Comparison of ENCODE assay signal across 8 cellular contexts in the genomic region with DNA sequence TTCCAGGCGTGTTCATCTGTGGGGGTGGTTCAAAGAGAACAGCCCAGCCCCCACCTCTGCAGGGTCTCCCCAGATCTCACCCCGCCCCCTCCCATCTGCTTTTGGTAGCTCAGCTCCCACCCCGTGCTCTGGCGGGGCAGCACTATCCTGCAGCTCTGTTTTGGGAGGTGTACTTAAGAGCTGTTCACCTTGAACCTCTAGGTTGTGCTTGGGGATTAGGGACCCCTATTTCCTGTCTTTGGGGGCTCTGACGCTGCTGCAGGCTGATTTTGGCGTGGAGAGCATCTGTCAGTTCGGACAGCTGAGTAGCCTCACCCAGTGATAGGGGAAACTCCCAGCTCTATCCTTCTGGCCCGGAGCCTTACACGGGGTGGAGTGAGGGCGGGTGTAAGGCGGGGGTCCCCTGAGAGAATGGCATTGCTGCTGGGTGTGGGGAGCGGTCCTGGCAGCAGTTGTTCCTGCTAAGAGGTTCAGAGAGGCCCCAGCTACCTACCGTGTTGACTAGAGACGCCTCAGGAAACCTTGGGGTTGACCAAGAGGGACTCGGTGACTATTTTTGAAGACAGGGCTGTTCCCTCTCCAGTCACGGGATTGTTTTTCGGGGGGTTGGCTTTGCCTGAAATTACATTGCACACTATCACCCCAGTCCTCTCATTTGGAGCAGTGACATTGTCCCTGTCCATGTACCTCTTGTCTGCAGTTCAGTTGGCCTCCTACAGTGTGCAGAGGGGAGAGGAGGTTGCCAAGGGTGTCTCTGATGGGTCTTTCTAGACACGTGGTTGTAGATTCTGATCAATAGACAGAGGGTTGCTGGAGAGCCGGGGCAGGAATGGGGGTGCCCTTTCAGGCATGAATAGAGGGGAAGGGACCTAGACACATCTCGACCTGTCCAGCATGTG. TPM values are rescaled to one million over a fixed set of nuclear protein-coding genes. Genes with fewer than 3 reads are reported as not detected.
DNase-seq lines count a peak whose midpoint lies in the region; ATAC-seq and TF ChIP-seq lines count a peak whose summit lies in the region.

No MANE protein-coding gene starts in this region.

- no peak for TF ChIP-seq CTCF in body of pancreas (IDR thresholded peaks at IDR 0.05)
- TF ChIP-seq CTCF in left lung (IDR thresholded peaks at IDR 0.05) = no peak

- peaks cover 17% of the 10 kb centered on the region for H3K4me1 ChIP-seq in CD8-positive, alpha-beta memory T cell (ENCODE audit: insufficient read depth, low read length)
- H3K4me1 ChIP-seq in body of pancreas (peaks cover 43% of the 10 kb centered on the region), left lung (peaks cover 8 to 29% of the 10 kb centered on the region in 2 donors), thymus (ENCODE audit: control insufficient read depth, insufficient read depth, low read length) (peaks cover 12% of the 10 kb centered on the region)

- POLR2A ChIA-PET in CD8-positive, alpha-beta memory T cell (lab: Charles Lee) = interaction anchor here (1.3 to 2.5 kb wide), 5 partner anchors 27 to 98 kb away, joined by 4 to 13 read pairs (median 8); a partner anchor contains a TSS

- H3K27me3 Mint-ChIP-seq in CD8-positive, alpha-beta memory T cell = peaks cover 0 to 2% of the 10 kb centered on the region in 2 donors

- peak overlapping the region; percentile 79 to 99 (median 95) for H3K4me3 Mint-ChIP-seq in CD8-positive, alpha-beta memory T cell

- no peaks in the 10 kb centered on the region for H3K36me3 ChIP-seq in CD8-positive, alpha-beta memory T cell (ENCODE audit: insufficient read depth, low read length)
- H3K36me3 ChIP-seq in KOPT-K1 (ENCODE audit: insufficient read depth, low read length) = peaks cover 23% of the 10 kb centered on the region; the same call in 1 of the 2 replicates
- H3K36me3 ChIP-seq in body of pancreas (replicated peaks in 1 of 2; ENCODE audit: insufficient read depth in 1 of 2, low read depth in 2 of 2) = no peaks in the 10 kb centered on the region
- no peaks in the 10 kb centered on the region for H3K36me3 ChIP-seq in left lung
- no peaks in the 10 kb centered on the region for H3K36me3 ChIP-seq in thymus (ENCODE audit: control insufficient read depth, insufficient read depth)

- CTCF ChIA-PET in CD8-positive, alpha-beta memory T cell (lab: Charles Lee) = interaction anchor here (0.9 to 2.9 kb wide), 7 partner anchors 12 to 175 kb away, joined by 3 to 42 read pairs (median 6); a partner anchor contains a TSS

- no peaks in the 10 kb centered on the region for H3K9me3 Mint-ChIP-seq in CD8-positive, alpha-beta memory T cell

- H3K27ac ChIP-seq in CD8-positive, alpha-beta memory T cell (ENCODE audit: low read depth, low read length) = no peak overlapping the region
- H3K27ac ChIP-seq in KOPT-K1 (ENCODE audit: low read depth, low read length, poor library complexity, severe bottlenecking) (peak overlapping the region; percentile 78), body of pancreas (peak overlapping the region in 3 of 4 donors; percentile 43 to 94 (median 93)), left lung (no peak overlapping the region), thymus (ENCODE audit: low read depth) (peak overlapping the region; percentile 70)

- H3K27me3 ChIP-seq in CD8-positive, alpha-beta memory T cell (ENCODE audit: insufficient read depth, low read length, poor library complexity, severe bottlenecking) = no peaks in the 10 kb centered on the region
- H3K27me3 ChIP-seq in body of pancreas = no peaks in the 10 kb centered on the region
- no peaks in the 10 kb centered on the region for H3K27me3 ChIP-seq in left lung
- no peaks in the 10 kb centered on the region for H3K27me3 ChIP-seq in thymus (ENCODE audit: control insufficient read depth, insufficient read depth)

- WGBS in body of pancreas, 2 donors = 19 to 33% methylated on average over 8 to 20 of the region's 20 CpGs
- 48% methylated on average over 20 of the region's 20 CpGs for WGBS in thymus

- TF ChIP-seq POLR2A in body of pancreas (IDR thresholded peaks at IDR 0.05) = no peak

- intact Hi-C loops in body of pancreas (cut with DNase I) = no loop called here
- intact Hi-C loops in left lung (cut with DNase I) = no loop called here

- H3K4me3 ChIP-seq in CD8-positive, alpha-beta memory T cell (ENCODE audit: low read length) = peak overlapping the region; percentile 68
- H3K4me3 ChIP-seq in body of pancreas (peak overlapping the region; percentile 44 to 51), left lung (peak overlapping the region; percentile 88 to 89), thymus (ENCODE audit: low read length) (peak overlapping the region; percentile 80)

- H3K36me3 Mint-ChIP-seq in CD8-positive, alpha-beta memory T cell = peaks cover 0 to 12% (median 0%) of the 10 kb centered on the region in 3 donors

- H3K4me1 Mint-ChIP-seq in CD8-positive, alpha-beta memory T cell = peaks cover 14 to 26% (median 18%) of the 10 kb centered on the region in 3 donors

- peak overlapping the region in 7 of 8 donors; percentile 34 to 85 (median 63) for H3K27ac Mint-ChIP-seq in CD8-positive, alpha-beta memory T cell

- ATAC-seq in body of pancreas (no peak), left lung (peak; percentile 7)

- no peaks in the 10 kb centered on the region for H3K9me3 ChIP-seq in CD8-positive, alpha-beta memory T cell (ENCODE audit: low read length)
- H3K9me3 ChIP-seq in KOPT-K1 (ENCODE audit: insufficient read depth, low read length, poor library complexity, severe bottlenecking) (no peaks in the 10 kb centered on the region), body of pancreas (no peaks in the 10 kb centered on the region), left lung (no peaks in the 10 kb centered on the region), thymus (ENCODE audit: control insufficient read depth) (no peaks in the 10 kb centered on the region)

- DNase-seq in CD8-positive, alpha-beta memory T cell = peak in 1 of 5 donors; percentile 7
- peak; percentile 5 to 17 (median 16) for DNase-seq in body of pancreas
- DNase-seq in left lung = peak in 1 of 2 donors; percentile 35
- DNase-seq in LoVo (ENCODE audit: low spot score) = no peak
- no peak for DNase-seq in NCI-H510A (lab: John Stamatoyannopoulos, UW)
- DNase-seq in activated CD4-positive, CD25-positive, alpha-beta regulatory T cell (lab: John Stamatoyannopoulos, UW) = no peak

RNA-seq across cellular contexts. Expression of a gene that starts 1.0 kb away (rescaled TPM):
- 10 to 100 TPM; 12.5 to 15.2 TPM for total RNA-seq in CD8-positive, alpha-beta memory T cell
- polyA plus RNA-seq in CD8-positive, alpha-beta memory T cell = 3.9 TPM
- total RNA-seq in body of pancreas (10 to 100 TPM; 13.2 to 14.2 TPM), left lung (10 to 100 TPM; 13.9 to 17.7 TPM)
- 7.7 TPM for polyA plus RNA-seq in thymus

RNA-seq across cellular contexts. Expression of a gene that starts 44.1 kb away (rescaled TPM):
- total RNA-seq in CD8-positive, alpha-beta memory T cell = 1 to 10 TPM; 1.8 to 2.5 TPM
- 6.5 TPM for polyA plus RNA-seq in CD8-positive, alpha-beta memory T cell
- total RNA-seq in body of pancreas (not detected), left lung (1 to 10 TPM in 1 of 2 donors, under 1 TPM in 1; 0.17 to 1.0 TPM)
- 4.9 TPM for polyA plus RNA-seq in thymus

Comparison
In these comparisons a context has a peak if more than half of its experiments do, and no peak if none do; other contexts are left out.
1. DNase-seq: peak in body of pancreas (4 of 4); none in LoVo (single experiment), NCI-H510A (single experiment) and activated CD4-positive, CD25-positive, alpha-beta regulatory T cell (0 of 4).
2. H3K27ac ChIP-seq: peak in KOPT-K1 (single experiment), body of pancreas (3 of 4) and thymus (single experiment); none in CD8-positive, alpha-beta memory T cell (single experiment) and left lung (0 of 2).
3. Peak in every context shown above with its lines, with median percentiles within 50 percentile points of each other: H3K4me3 ChIP-seq.